Comparison of ENCODE assay signal across 8 cellular contexts in the genomic region with DNA sequence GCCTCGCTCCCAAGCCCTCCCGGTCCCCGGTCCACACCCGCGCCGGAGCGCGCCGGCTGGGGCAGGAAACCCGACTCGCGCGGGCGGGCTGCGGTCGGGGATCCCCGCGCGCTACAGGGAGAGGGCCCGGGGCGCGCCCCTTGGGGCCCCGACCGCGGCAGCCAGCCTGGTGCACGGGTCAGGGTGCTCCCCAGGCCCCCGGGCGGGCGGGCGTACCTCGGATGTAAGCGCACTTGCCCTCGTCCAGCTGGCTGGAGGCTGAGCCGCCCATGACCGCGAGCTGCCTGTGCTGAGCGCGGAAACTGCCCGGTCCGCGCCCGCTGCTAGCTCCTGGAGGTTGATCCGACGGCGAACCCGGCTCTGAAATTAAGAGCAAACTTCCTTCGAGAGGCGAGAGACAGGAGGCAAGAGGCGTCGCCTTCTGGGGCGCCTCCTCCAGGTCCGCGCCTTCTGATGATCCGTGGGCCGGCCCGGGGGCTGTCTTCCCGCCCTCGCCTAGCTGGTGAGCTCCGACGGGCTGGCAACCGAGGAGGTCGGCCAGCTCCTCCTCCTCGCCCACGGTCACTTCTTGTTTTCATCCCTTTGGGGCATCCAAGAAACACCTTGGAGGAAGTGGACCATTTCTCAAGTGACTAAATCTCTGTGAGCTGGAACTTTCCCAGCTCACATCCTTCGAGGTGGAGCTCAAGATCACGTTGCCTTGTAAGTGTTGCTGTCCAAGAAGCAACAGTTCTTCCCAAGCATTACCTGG. TPM values are rescaled to one million over a fixed set of nuclear protein-coding genes. Genes with fewer than 3 reads are reported as not detected.
DNase-seq lines count a peak whose midpoint lies in the region; ATAC-seq, FAIRE-seq and TF ChIP-seq lines count a peak whose summit lies in the region.

A gene with protein sequence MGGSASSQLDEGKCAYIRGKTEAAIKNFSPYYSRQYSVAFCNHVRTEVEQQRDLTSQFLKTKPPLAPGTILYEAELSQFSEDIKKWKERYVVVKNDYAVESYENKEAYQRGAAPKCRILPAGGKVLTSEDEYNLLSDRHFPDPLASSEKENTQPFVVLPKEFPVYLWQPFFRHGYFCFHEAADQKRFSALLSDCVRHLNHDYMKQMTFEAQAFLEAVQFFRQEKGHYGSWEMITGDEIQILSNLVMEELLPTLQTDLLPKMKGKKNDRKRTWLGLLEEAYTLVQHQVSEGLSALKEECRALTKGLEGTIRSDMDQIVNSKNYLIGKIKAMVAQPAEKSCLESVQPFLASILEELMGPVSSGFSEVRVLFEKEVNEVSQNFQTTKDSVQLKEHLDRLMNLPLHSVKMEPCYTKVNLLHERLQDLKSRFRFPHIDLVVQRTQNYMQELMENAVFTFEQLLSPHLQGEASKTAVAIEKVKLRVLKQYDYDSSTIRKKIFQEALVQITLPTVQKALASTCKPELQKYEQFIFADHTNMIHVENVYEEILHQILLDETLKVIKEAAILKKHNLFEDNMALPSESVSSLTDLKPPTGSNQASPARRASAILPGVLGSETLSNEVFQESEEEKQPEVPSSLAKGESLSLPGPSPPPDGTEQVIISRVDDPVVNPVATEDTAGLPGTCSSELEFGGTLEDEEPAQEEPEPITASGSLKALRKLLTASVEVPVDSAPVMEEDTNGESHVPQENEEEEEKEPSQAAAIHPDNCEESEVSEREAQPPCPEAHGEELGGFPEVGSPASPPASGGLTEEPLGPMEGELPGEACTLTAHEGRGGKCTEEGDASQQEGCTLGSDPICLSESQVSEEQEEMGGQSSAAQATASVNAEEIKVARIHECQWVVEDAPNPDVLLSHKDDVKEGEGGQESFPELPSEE (minus strand): TSS at position 423 of the 751 bp plus-strand sequence. CDS start 152 bp downstream, at position 271.

- peak within 1 kb of the TSS; percentile 89 for H3K27ac Mint-ChIP-seq in T-helper 2 cell treated with Interferon-gamma antibody and Interleukin-4, amounts not matched to agents 5 μg/mL and 100 μg/mL, for 36 hours

- H3K36me3 ChIP-seq in GM12878 (ENCODE audit: control insufficient read depth in 2 of 2, insufficient read depth in 2 of 2, low read length in 1 of 2): no peaks in the 10 kb centered on the region

- H3K27ac ChIP-seq in GM12878 (ENCODE audit: control insufficient read depth, insufficient read depth): peak within 1 kb of the TSS; percentile 86

- H3K36me3 Mint-ChIP-seq in T-helper 2 cell treated with Interferon-gamma antibody and Interleukin-4, amounts not matched to agents 5 μg/mL and 100 μg/mL, for 36 hours (ENCODE audit: low read depth): peaks cover 12% of the 10 kb centered on the region

- intact Hi-C loops in GM12878 (cut with micrococcal nuclease; ENCODE audit: unreplicated experiment): loop anchor here (1.0 to 5.0 kb wide), 4 partner anchors 28 to 222 kb away; a partner anchor contains a TSS

- no peak for FAIRE-seq in GM12878 (lab: Jason Lieb, UNC)

- SMC1A ChIA-PET in GM12878 (lab: Charles Lee; ENCODE audit: uncharacterized antibody, unreplicated experiment): interaction anchor here (0.7 to 5.9 kb wide), 18 partner anchors 8 to 481 kb away, joined by 3 to 29 read pairs (median 4); no protein-coding TSS in a partner anchor

- peaks cover 52% of the 10 kb centered on the region for H3K4me1 Mint-ChIP-seq in T-helper 2 cell treated with Interferon-gamma antibody and Interleukin-4, amounts not matched to agents 5 μg/mL and 100 μg/mL, for 36 hours (ENCODE audit: low read depth)

- DNase-seq in GDM1 (lab: John Stamatoyannopoulos, UW) (peak; percentile 51), GM12878 (ENCODE audit: low read depth, low spot score) (no peak), iPS-NIHi7 (ENCODE audit: extremely low spot score) (peak; percentile 61), amniotic stem cell (lab: John Stamatoyannopoulos, UW) (no peak)
- DNase-seq in Jurkat, Clone E6-1 (ENCODE audit: low read depth, low spot score): no peak
- DNase-seq in T-helper 2 cell treated with Interferon-gamma antibody and Interleukin-4, amounts not matched to agents 5 μg/mL and 100 μg/mL, for 36 hours (ENCODE audit: low spot score): peak; percentile 81
- peak; percentile 60 for DNase-seq in stimulated activated CD4-positive, alpha-beta T cell treated with anti-CD3 and anti-CD28 coated beads, Interleukin-12 subunit alpha, Interleukin-12 subunit beta, amount 100 ng/mL, for 4 hours

- H3K4me2 ChIP-seq in GM12878 (ENCODE audit: control insufficient read depth, insufficient read depth): peak within 1 kb of the TSS; percentile 87

- RAD21 ChIA-PET in GM12878 (lab: Charles Lee; ENCODE audit: unreplicated experiment): interaction anchor here (0.6 to 4.3 kb wide), 10 partner anchors 9 to 196 kb away, joined by 3 to 27 read pairs (median 4); no protein-coding TSS in a partner anchor

- CTCF ChIA-PET in GM12878 (lab: Yijun Ruan, JAX): interaction anchor here (0.6 to 14.9 kb wide), 8 partner anchors 13 to 1838 kb away, joined by 3 to 353 read pairs (median 3); no protein-coding TSS in a partner anchor

- no TSS peak for BruUV-seq in GM12878 (replicated peaks; lab: Mats Ljungman, UMichigan)

- peak within 1 kb of the TSS; percentile 83 for H3K9ac ChIP-seq in GM12878 (ENCODE audit: control insufficient read depth, insufficient read depth, low read length)

- H4K20me1 ChIP-seq in GM12878 (ENCODE audit: control insufficient read depth, insufficient read depth): no peaks in the 10 kb centered on the region

- peak within 1 kb of the TSS; percentile 8; the same call in 1 of the 2 replicates for H3K4me3 ChIP-seq in Jurkat, Clone E6-1 (ENCODE audit: low read length)
- peak within 1 kb of the TSS; percentile 96 for H3K4me3 ChIP-seq in GM12878

- no peaks in the 10 kb centered on the region for H3K27me3 ChIP-seq in GM12878 (replicated peaks in 1 of 2; ENCODE audit: control insufficient read depth in 2 of 2, insufficient read depth in 2 of 2, low read length in 1 of 2)

- H2AFZ ChIP-seq in GM12878 (ENCODE audit: control insufficient read depth, low read depth, low read length): peak within 1 kb of the TSS; percentile 79

- no peaks in the 10 kb centered on the region for H3K9me3 ChIP-seq in GM12878 (replicated peaks; ENCODE audit: control insufficient read depth, insufficient read depth, low read length)

- no peak; a peak in 1 of 4 replicates for TF ChIP-seq EP300 in GM12878 (IDR thresholded peaks at IDR 0.05; ENCODE audit: borderline replicate concordance in 1 of 2, control insufficient read depth in 1 of 2, low read depth in 2 of 2, low read length in 2 of 2)

- TF ChIP-seq CTCF in GM12878 (IDR thresholded peaks at IDR 0.05 in 2 of 3, conservative IDR thresholded peaks at IDR 0.05 in 1 of 3; ENCODE audit: control insufficient read depth in 2 of 3, extremely low read depth in 1 of 3, insufficient read depth in 1 of 3, low read depth in 3 of 3, low read length in 3 of 3): no peak

- WGBS in GM12878 (ENCODE audit: insufficient coverage, insufficient replicate concordance, low lambda C conversion rate, missing lambda C conversion rate): 2% methylated on average over 42 of the region's 66 CpGs

- H3K9me3 Mint-ChIP-seq in T-helper 2 cell treated with Interferon-gamma antibody and Interleukin-4, amounts not matched to agents 5 μg/mL and 100 μg/mL, for 36 hours: no peaks in the 10 kb centered on the region

- peaks cover 23% of the 10 kb centered on the region for H3K27me3 Mint-ChIP-seq in T-helper 2 cell treated with Interferon-gamma antibody and Interleukin-4, amounts not matched to agents 5 μg/mL and 100 μg/mL, for 36 hours (ENCODE audit: low read depth)

- H3K4me1 ChIP-seq in GM12878 (ENCODE audit: control insufficient read depth, insufficient read depth, low read length): peaks cover 14% of the 10 kb centered on the region

- peak within 1 kb of the TSS; percentile 95 for H3K4me3 Mint-ChIP-seq in T-helper 2 cell treated with Interferon-gamma antibody and Interleukin-4, amounts not matched to agents 5 μg/mL and 100 μg/mL, for 36 hours

- ATAC-seq in GM21619 (IDR thresholded peaks at IDR 0.05; ENCODE audit: unreplicated experiment) (peak; percentile 60), GM12878 (peak; percentile 82)

- in situ Hi-C loops in GM12878 (cut with MboI): no loop called here

- H3K79me2 ChIP-seq in GM12878 (ENCODE audit: control insufficient read depth, insufficient read depth, low read length): peaks cover 28% of the 10 kb centered on the region

- POLR2A ChIA-PET in GM12878 (lab: Charles Lee): interaction anchor here (1.0 to 1.6 kb wide), 5 partner anchors 28 to 227 kb away, joined by 3 to 6 read pairs (median 5); a partner anchor contains a TSS

- peak; percentile 86 for TF ChIP-seq POLR2A in GM12878 (IDR thresholded peaks at IDR 0.05; ENCODE audit: low read depth, low read length)

- TF ChIP-seq RAD21 in GM12878 (IDR thresholded peaks at IDR 0.05; ENCODE audit: insufficient read depth, low read depth, low read length): no peak

TF ChIP-seq in GM12878, 131 proteins besides CTCF, POLR2A, EP300 and RAD21 (continues in another document):
- TF ChIP-seq, protein P1, sequence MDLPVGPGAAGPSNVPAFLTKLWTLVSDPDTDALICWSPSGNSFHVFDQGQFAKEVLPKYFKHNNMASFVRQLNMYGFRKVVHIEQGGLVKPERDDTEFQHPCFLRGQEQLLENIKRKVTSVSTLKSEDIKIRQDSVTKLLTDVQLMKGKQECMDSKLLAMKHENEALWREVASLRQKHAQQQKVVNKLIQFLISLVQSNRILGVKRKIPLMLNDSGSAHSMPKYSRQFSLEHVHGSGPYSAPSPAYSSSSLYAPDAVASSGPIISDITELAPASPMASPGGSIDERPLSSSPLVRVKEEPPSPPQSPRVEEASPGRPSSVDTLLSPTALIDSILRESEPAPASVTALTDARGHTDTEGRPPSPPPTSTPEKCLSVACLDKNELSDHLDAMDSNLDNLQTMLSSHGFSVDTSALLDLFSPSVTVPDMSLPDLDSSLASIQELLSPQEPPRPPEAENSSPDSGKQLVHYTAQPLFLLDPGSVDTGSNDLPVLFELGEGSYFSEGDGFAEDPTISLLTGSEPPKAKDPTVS (IDR thresholded peaks at IDR 0.05; ENCODE audit: low read depth, low read length): no peak

RNA-seq across cellular contexts. Expression of the gene that starts here (rescaled TPM):
- polyA plus RNA-seq in Jurkat, Clone E6-1 (2012; ENCODE audit: insufficient read depth, insufficient read length): 7.2 TPM
- total RNA-seq in GM12878 (2013; cell fraction: nucleolus; rRNA removed): 16.0 and 19.5 TPM in 2 replicates
- total RNA-seq in GM12878 (2014; rRNA removed) (59.4 and 63.8 TPM in 2 replicates), GM12878 (2014; rRNA removed; fragmentation: Illumina TruSeq; extraction: Trizol) (58.9 and 59.9 TPM in 2 replicates), GM12878 (2021) (66.4 and 67.8 TPM in 2 replicates)
- 11.4 TPM for polyA plus RNA-seq in GM12878 (2011; ENCODE audit: low read depth)
- polyA plus RNA-seq in GM12878 (2011; rRNA removed) (14.0 and 14.3 TPM in 2 replicates), GM12878 (2014; fragmentation: Illumina TruSeq; extraction: Trizol) (62.3 and 69.0 TPM in 2 replicates), GM12878 (2014; fragmentation: Nextera tagmentation; extraction: Ambion mirVana) (10 to 100 TPM; 11.2 to 15.1 TPM), GM12878 (2014; rRNA removed) (40.0 and 40.9 TPM in 2 replicates), GM12878 (2016; fragmentation: Nextera tagmentation; extraction: Ambion mirVana) (10 to 100 TPM; 42.6 to 45.9 TPM)
- 9.7 and 10.6 TPM in 2 replicates for polyA plus RNA-seq in GM12878 (2011; cell fraction: cytosol; rRNA removed)
- polyA plus RNA-seq in GM12878 (2011; cell fraction: nucleus; rRNA removed): 9.3 and 16.1 TPM in 2 replicates
- 15.2 TPM in 2 replicates for polyA plus RNA-seq in GM12878 (2012)
- polyA minus RNA-seq in GM12878 (2011; rRNA and poly(A)+ RNA removed): 18.1 and 19.2 TPM in 2 replicates
- polyA minus RNA-seq in GM12878 (2011; cell fraction: cytosol; rRNA and poly(A)+ RNA removed): 7.4 and 10.1 TPM in 2 replicates
- 8.0 and 15.4 TPM in 2 replicates for polyA minus RNA-seq in GM12878 (2011; cell fraction: nucleus; rRNA and poly(A)+ RNA removed)

Comparison
In these comparisons a context has a peak if more than half of its experiments do, and no peak if none do; other contexts are left out.
1. DNase-seq: peak in GDM1 (single experiment), T-helper 2 cell treated with Interferon-gamma antibody and Interleukin-4, amounts not matched to agents 5 μg/mL and 100 μg/mL, for 36 hours (single experiment), iPS-NIHi7 (single experiment) and stimulated activated CD4-positive, alpha-beta T cell treated with anti-CD3 and anti-CD28 coated beads, Interleukin-12 subunit alpha, Interleukin-12 subunit beta, amount 100 ng/mL, for 4 hours (single experiment); none in Jurkat, Clone E6-1 (single experiment), GM12878 (single experiment) and amniotic stem cell (single experiment).